ENCODE assay signal across 8 cellular contexts in the genomic region with DNA sequence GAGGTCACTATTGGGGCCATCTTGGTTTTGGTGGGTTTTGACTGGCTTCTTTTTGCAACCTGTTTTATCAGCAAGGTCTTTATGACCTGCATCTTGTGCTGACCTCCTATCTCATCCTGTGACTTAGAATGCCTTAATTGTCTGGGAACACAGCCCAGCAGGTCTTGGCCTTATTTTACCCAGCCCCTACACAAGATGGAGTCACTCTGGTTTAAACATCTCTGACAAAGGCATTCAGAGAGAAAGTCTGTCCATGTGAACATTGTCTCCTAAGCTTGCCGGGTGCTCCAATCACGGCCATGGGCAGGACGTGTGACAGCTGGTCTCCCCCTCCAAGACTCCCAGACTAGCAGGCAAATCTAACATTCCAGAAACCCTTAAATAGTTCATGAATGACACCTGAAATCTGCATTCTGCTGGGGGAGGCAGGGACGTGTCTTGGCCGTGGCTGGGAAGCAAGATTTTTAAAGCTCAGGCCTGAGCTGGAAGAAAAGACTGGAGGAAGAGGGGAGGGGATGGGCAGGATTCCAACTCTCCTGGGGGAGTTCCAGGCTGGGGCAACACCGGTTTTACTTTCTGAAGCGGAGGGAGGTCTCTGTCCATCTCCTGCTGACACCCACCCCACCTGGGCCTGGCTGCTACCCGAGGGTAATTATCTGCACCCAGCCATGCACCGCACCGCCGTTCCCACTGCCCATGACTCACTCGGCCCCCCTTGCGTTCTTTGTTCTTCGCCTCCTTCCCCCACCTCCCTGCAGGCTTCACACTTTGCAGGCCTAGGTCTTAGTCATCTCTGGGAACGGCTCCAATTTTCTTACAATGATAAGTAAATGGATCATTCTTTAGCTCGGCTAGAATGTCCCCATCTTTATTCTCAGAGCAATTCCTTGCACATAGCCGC. TPM values are rescaled to one million over a fixed set of nuclear protein-coding genes. Genes with fewer than 3 reads are reported as not detected.
DNase-seq lines count a peak whose midpoint lies in the region; ATAC-seq and TF ChIP-seq lines count a peak whose summit lies in the region.

No MANE protein-coding gene starts in this region.

- 29 to 54% methylated on average over 17 of the region's 17 CpGs for WGBS in lung, 2 donors

- in situ Hi-C loops in G401 (cut with HindIII; ENCODE audit: low sequenced_read_pairs) = no loop called here

- H3K36me3 ChIP-seq in lung (ENCODE audit: control insufficient read depth in 2 of 2, insufficient read depth in 2 of 2, low read length in 2 of 2) (no peaks in the 10 kb centered on the region), uterus (no peaks in the 10 kb centered on the region)

- no peaks in the 10 kb centered on the region for H3K27me3 ChIP-seq in dorsolateral prefrontal cortex
- no peaks in the 10 kb centered on the region for H3K27me3 ChIP-seq in lung (ENCODE audit: control insufficient read depth, insufficient read depth)
- no peaks in the 10 kb centered on the region for H3K27me3 ChIP-seq in uterus

- H3K4me1 ChIP-seq in lung (ENCODE audit: control insufficient read depth in 2 of 2, insufficient read depth in 2 of 2, low read length in 2 of 2) (peaks cover 0 to 4% of the 10 kb centered on the region in 2 donors), uterus (peaks cover 0 to 6% of the 10 kb centered on the region in 2 donors)

- DNase-seq in G401 (ENCODE audit: low spot score) (peak; percentile 1), NCI-H2196 treated with DMSO at 0.1 percent for 48 hours (lab: John Stamatoyannopoulos, UW; ENCODE audit: unreplicated experiment) (peak; percentile 89), dorsolateral prefrontal cortex (peak; percentile 5 to 92 (median 65)), lung (ENCODE audit: low spot score) (peak; percentile 54), uterus (peak; percentile 89 to 96), UCSD-AML1 (lab: John Stamatoyannopoulos, UW; ENCODE audit: unreplicated experiment) (no peak)

- no peak for TF ChIP-seq CTCF in dorsolateral prefrontal cortex (IDR thresholded peaks at IDR 0.05 in 54 of 56, conservative IDR thresholded peaks at IDR 0.05 in 2 of 56; ENCODE audit: low read depth in 1 of 56, partially characterized antibody in 56 of 56)
- TF ChIP-seq CTCF in lung (IDR thresholded peaks at IDR 0.05; ENCODE audit: control extremely low read depth, extremely low read depth) = no peak
- no peak for TF ChIP-seq CTCF in uterus (IDR thresholded peaks at IDR 0.05)

- H3K27ac ChIP-seq in dorsolateral prefrontal cortex (peak overlapping the region in 39 of 59 donors; percentile 2 to 75 (median 47)), lung (ENCODE audit: low read depth in 1 of 2, low read length in 1 of 2) (no peak overlapping the region), uterus (peak overlapping the region; percentile 74 to 81)

- H3K9me3 ChIP-seq in lung (ENCODE audit: control insufficient read depth in 2 of 2, insufficient read depth in 1 of 2, low read length in 1 of 2) = no peaks in the 10 kb centered on the region
- no peaks in the 10 kb centered on the region for H3K9me3 ChIP-seq in uterus

- intact Hi-C loops in dorsolateral prefrontal cortex (cut with DNase I) = no loop called here
- intact Hi-C loops in uterus (cut with DNase I; ENCODE audit: low total_unique reads) = no loop called here

- TF ChIP-seq POLR2A in uterus (IDR thresholded peaks at IDR 0.05) = no peak

- H3K4me3 ChIP-seq in dorsolateral prefrontal cortex = peak overlapping the region in 1 of 59 donors; percentile 6
- H3K4me3 ChIP-seq in lung = no peak overlapping the region
- no peak overlapping the region for H3K4me3 ChIP-seq in uterus

- ATAC-seq in lung (ENCODE audit: insufficient read depth, low FRiP score) (peak; percentile 77), GM21526 (IDR thresholded peaks at IDR 0.05; ENCODE audit: low FRiP score, unreplicated experiment) (no peak), GM21390 (IDR thresholded peaks at IDR 0.05; ENCODE audit: unreplicated experiment) (no peak)

RNA-seq across cellular contexts. Expression of gene OR1M1, which starts 11.5 kb away (rescaled TPM):
- not detected in 2 replicates for total RNA-seq in G401 (2014; rRNA removed; shearing (Covaris generic))
- total RNA-seq in dorsolateral prefrontal cortex (not detected), lung (not detected), uterus (not detected)
- under 1 TPM; 0.02 to 0.04 TPM for polyA plus RNA-seq in lung

RNA-seq across cellular contexts. Expression of gene OR7G2, which starts 32.0 kb away (rescaled TPM):
- total RNA-seq in G401 (2014; rRNA removed; shearing (Covaris generic)) = not detected in 2 replicates
- total RNA-seq in dorsolateral prefrontal cortex (not detected), lung (not detected), uterus (not detected)
- not detected for polyA plus RNA-seq in lung

RNA-seq across cellular contexts. Expression of gene OR7G1, which starts 40.2 kb away (rescaled TPM):
- not detected in 2 replicates for total RNA-seq in G401 (2014; rRNA removed; shearing (Covaris generic))
- total RNA-seq in dorsolateral prefrontal cortex (not detected), lung (not detected), uterus (not detected)
- not detected for polyA plus RNA-seq in lung

RNA-seq across cellular contexts. Expression of gene OR7G3, which starts 51.4 kb away (rescaled TPM):
- total RNA-seq in G401 (2014; rRNA removed; shearing (Covaris generic)) = not detected in 2 replicates
- not detected for total RNA-seq in dorsolateral prefrontal cortex
- total RNA-seq in lung = not detected
- not detected for polyA plus RNA-seq in lung
- total RNA-seq in uterus = not detected

Comparison
In these comparisons a context has a peak if more than half of its experiments do, and no peak if none do; other contexts are left out.
1. H3K27ac ChIP-seq: peak in dorsolateral prefrontal cortex (39 of 59) and uterus (2 of 2); none in lung (0 of 2).